ENCODE assay signal across 1 cellular context in genomic region chr3:102089904-102090492, GRCh38.
A peak's percentile ranks its signal among the peaks of the same experiment; 100 is the strongest.
TF ChIP-seq lines count a peak whose summit lies in the region.

No MANE protein-coding gene starts in this region.

TF ChIP-seq in HEK293, 187 proteins besides CTCF, POLR2A, EP300 and RAD21 (continued from another document):
- no peak for TF ChIP-seq ZBTB11 (tag by site-specific recombination; conservative IDR thresholded peaks at IDR 0.05; ENCODE audit: low read depth)
- no peak for TF ChIP-seq ZNF140 (tag by site-specific recombination; IDR thresholded peaks at IDR 0.05)
- TF ChIP-seq KLF10 (tag by site-specific recombination; IDR thresholded peaks at IDR 0.05) = peak; percentile 69
- no peak for TF ChIP-seq ZNF121 (tag by site-specific recombination; IDR thresholded peaks at IDR 0.05)
- peak; percentile 90 for TF ChIP-seq BCL11A (tag by site-specific recombination; IDR thresholded peaks at IDR 0.05; ENCODE audit: low read depth)
- TF ChIP-seq PRDM4 (tag by site-specific recombination; IDR thresholded peaks at IDR 0.05) = peak; percentile 71
- TF ChIP-seq SP7 (tag by site-specific recombination; IDR thresholded peaks at IDR 0.05) = peak; percentile 91
- TF ChIP-seq ZSCAN23 (tag by site-specific recombination; IDR thresholded peaks at IDR 0.05) = no peak; the same call in 1 of the 2 replicates
- TF ChIP-seq ZNF398 (tag by site-specific recombination; IDR thresholded peaks at IDR 0.05) = peak; percentile 36; the same call in 1 of the 2 replicates
- no peak for TF ChIP-seq ZNF280D (tag by site-specific recombination; IDR thresholded peaks at IDR 0.05)
- TF ChIP-seq OSR2 (tag by site-specific recombination; IDR thresholded peaks at IDR 0.05) = peak; percentile 54; the same call in 1 of the 2 replicates
- peak; percentile 96 for TF ChIP-seq ZNF629 (tag by site-specific recombination; IDR thresholded peaks at IDR 0.05)
- peak; percentile 85; the same call in 1 of the 2 replicates for TF ChIP-seq OVOL3 (tag by site-specific recombination; IDR thresholded peaks at IDR 0.05)
- peak; percentile 66 for TF ChIP-seq ZNF10 (tag by site-specific recombination; IDR thresholded peaks at IDR 0.05)
- peak; percentile 86 for TF ChIP-seq TSHZ1 (tag by site-specific recombination; IDR thresholded peaks at IDR 0.05; ENCODE audit: borderline replicate concordance)
- 0 out of 2 replicates have a peak, but pooled peaks have one; percentile 19 for TF ChIP-seq ZFP69B (tag by site-specific recombination; IDR thresholded peaks at IDR 0.05)
- no peak for TF ChIP-seq ZNF670 (tag by site-specific recombination; IDR thresholded peaks at IDR 0.05; ENCODE audit: low read depth)
- TF ChIP-seq ZNF394 (tag by site-specific recombination; IDR thresholded peaks at IDR 0.05; ENCODE audit: borderline replicate concordance) = peak; percentile 71
- TF ChIP-seq ZNF660 (tag by site-specific recombination; IDR thresholded peaks at IDR 0.05) = no peak
- TF ChIP-seq MYNN (tag by site-specific recombination; IDR thresholded peaks at IDR 0.05; ENCODE audit: borderline replicate concordance) = 0 out of 2 replicates have a peak, but pooled peaks have one; percentile 38
- TF ChIP-seq ZNF223 (tag by site-specific recombination; IDR thresholded peaks at IDR 0.05) = no peak
- TF ChIP-seq ZNF76 (tag by site-specific recombination; IDR thresholded peaks at IDR 0.05; ENCODE audit: borderline replicate concordance, low read depth) = no peak; the same call in 1 of the 2 replicates
- TF ChIP-seq IKZF3 (tag by site-specific recombination; IDR thresholded peaks at IDR 0.05) = peak; percentile 37; the same call in 1 of the 2 replicates
- TF ChIP-seq PRDM1 (tag by site-specific recombination; IDR thresholded peaks at IDR 0.05) = no peak
- TF ChIP-seq ZNF146 (tag by site-specific recombination; IDR thresholded peaks at IDR 0.05) = peak; percentile 4; the same call in 1 of the 2 replicates
- peak; percentile 98 for TF ChIP-seq ZSCAN30 (tag by site-specific recombination; IDR thresholded peaks at IDR 0.05)
- TF ChIP-seq ZNF518A (tag by site-specific recombination; conservative IDR thresholded peaks at IDR 0.05; ENCODE audit: low read depth) = 0 out of 2 replicates have a peak, but pooled peaks have one; percentile 19
- peak; percentile 95 for TF ChIP-seq ZNF639 (tag by site-specific recombination; IDR thresholded peaks at IDR 0.05)
